ENCODE assay signal across 17 cellular contexts in genomic region chr22:49159711-49160110, GRCh38.
DNase-seq lines count a peak whose midpoint lies in the region; ATAC-seq and TF ChIP-seq lines count a peak whose summit lies in the region.
"Had no signal": no experiment of that assay in that cellular context is flagged by ENCODE, and none has a peak within 500 bp of the region (broad histone marks: within the 10 kb centered on the region; RNA-seq: fewer than 3 reads in every experiment).

No MANE protein-coding gene starts in this region.

- peaks cover 5% of the 10 kb centered on the region for H3K9me3 Mint-ChIP-seq in activated naive CD4-positive, alpha-beta T cell treated with anti-CD3 and anti-CD28 coated beads, Interleukin-2, amount 10 ng/mL, durations not matched to agents 7 days and 5 days
- H3K9me3 Mint-ChIP-seq: CD4-positive, alpha-beta T cell had no signal

- no peak for TF ChIP-seq POLR2A in spleen (IDR thresholded peaks at IDR 0.05)

- no peaks in the 10 kb centered on the region for H3K9me3 ChIP-seq in spleen
- H3K9me3 ChIP-seq: A549 had no signal

- no peaks in the 10 kb centered on the region for H3K36me3 Mint-ChIP-seq in activated naive CD4-positive, alpha-beta T cell treated with anti-CD3 and anti-CD28 coated beads, Interleukin-2, amount 10 ng/mL, durations not matched to agents 7 days and 5 days

- H3K27ac ChIP-seq in spleen = no peak overlapping the region
- H3K27ac ChIP-seq: 22Rv1, A549, C4-2B, GM23248 had no signal

- DNase-seq in DMS79 treated with DMSO at 0.1 percent for 48 hours (lab: John Stamatoyannopoulos, UW) (peak; percentile 3), DMS79 (lab: John Stamatoyannopoulos, UW) (no peak), SW480 (ENCODE audit: low spot score) (peak; percentile 12), spleen (peak; percentile 58)
- DNase-seq in activated effector memory CD4-positive, alpha-beta T cell treated with anti-CD3 and anti-CD28 coated beads, Interleukin-2, amount 50 U/mL, for 16 hours = peak; percentile 27
- DNase-seq in activated effector memory CD4-positive, alpha-beta T cell treated with Interleukin-2 at 50 U/mL for 16 hours = no peak
- DNase-seq in activated naive CD4-positive, alpha-beta T cell treated with anti-CD3 and anti-CD28 coated beads, Interleukin-2, amount 10 ng/mL, durations not matched to agents 7 days and 5 days = no peak
- DNase-seq: AML-193; CD4-positive, alpha-beta T cell; GM23248; HFFc6; IMR-90 had no signal

- H3K4me1 Mint-ChIP-seq in activated naive CD4-positive, alpha-beta T cell treated with anti-CD3 and anti-CD28 coated beads, Interleukin-2, amount 10 ng/mL, durations not matched to agents 7 days and 5 days = no peaks in the 10 kb centered on the region

- no peaks in the 10 kb centered on the region for H3K36me3 ChIP-seq in spleen

- no peak overlapping the region for H3K27ac Mint-ChIP-seq in activated naive CD4-positive, alpha-beta T cell treated with anti-CD3 and anti-CD28 coated beads, Interleukin-2, amount 10 ng/mL, durations not matched to agents 7 days and 5 days
- H3K27ac Mint-ChIP-seq: CD4-positive, alpha-beta T cell; HFFc6 had no signal

- ATAC-seq in GM18867 (IDR thresholded peaks at IDR 0.05; ENCODE audit: unreplicated experiment) = no peak
- ATAC-seq: A549, HCT116 had no signal

- CTCF ChIA-PET in activated naive CD4-positive, alpha-beta T cell treated with anti-CD3 and anti-CD28 coated beads, Interleukin-2, amount 10 ng/mL, durations not matched to agents 7 days and 5 days (lab: Charles Lee) = no interaction called here

- H3K4me1 ChIP-seq in spleen = no peaks in the 10 kb centered on the region
- H3K4me1 ChIP-seq: A549 had no signal

- H3K27me3 ChIP-seq in spleen (replicated peaks in 1 of 7) = peaks cover 0 to 47% (median 0%) of the 10 kb centered on the region in 7 donors

- H3K4me3 ChIP-seq in spleen = no peak overlapping the region
- H3K4me3 ChIP-seq: A549, GM23248 had no signal

- no peak overlapping the region for H3K4me3 Mint-ChIP-seq in activated naive CD4-positive, alpha-beta T cell treated with anti-CD3 and anti-CD28 coated beads, Interleukin-2, amount 10 ng/mL, durations not matched to agents 7 days and 5 days
- H3K4me3 Mint-ChIP-seq: CD4-positive, alpha-beta T cell; HFFc6 had no signal

- WGBS in spleen, 5 donors = 79 to 87% (median 82%) methylated on average over 7 to 10 of the region's 10 CpGs

- H3K27me3 Mint-ChIP-seq in activated naive CD4-positive, alpha-beta T cell treated with anti-CD3 and anti-CD28 coated beads, Interleukin-2, amount 10 ng/mL, durations not matched to agents 7 days and 5 days = no peaks in the 10 kb centered on the region

- no peak for TF ChIP-seq CTCF in spleen (IDR thresholded peaks at IDR 0.05 in 8 of 11, conservative IDR thresholded peaks at IDR 0.05 in 3 of 11)

- intact Hi-C loops in spleen (cut with DNase I; ENCODE audit: low total_unique reads) = no loop called here

Comparison
In these comparisons a context has a peak if more than half of its experiments do, and no peak if none do; other contexts are left out.
1. DNase-seq: peak in DMS79 treated with DMSO at 0.1 percent for 48 hours (single experiment), activated effector memory CD4-positive, alpha-beta T cell treated with anti-CD3 and anti-CD28 coated beads, Interleukin-2, amount 50 U/mL, for 16 hours (single experiment), SW480 (single experiment) and spleen (single experiment); none in DMS79 (single experiment), activated effector memory CD4-positive, alpha-beta T cell treated with Interleukin-2 at 50 U/mL for 16 hours (single experiment) and activated naive CD4-positive, alpha-beta T cell treated with anti-CD3 and anti-CD28 coated beads, Interleukin-2, amount 10 ng/mL, durations not matched to agents 7 days and 5 days (single experiment).